Comparison of ENCODE assay signal across 9 cellular contexts in the genomic region with DNA sequence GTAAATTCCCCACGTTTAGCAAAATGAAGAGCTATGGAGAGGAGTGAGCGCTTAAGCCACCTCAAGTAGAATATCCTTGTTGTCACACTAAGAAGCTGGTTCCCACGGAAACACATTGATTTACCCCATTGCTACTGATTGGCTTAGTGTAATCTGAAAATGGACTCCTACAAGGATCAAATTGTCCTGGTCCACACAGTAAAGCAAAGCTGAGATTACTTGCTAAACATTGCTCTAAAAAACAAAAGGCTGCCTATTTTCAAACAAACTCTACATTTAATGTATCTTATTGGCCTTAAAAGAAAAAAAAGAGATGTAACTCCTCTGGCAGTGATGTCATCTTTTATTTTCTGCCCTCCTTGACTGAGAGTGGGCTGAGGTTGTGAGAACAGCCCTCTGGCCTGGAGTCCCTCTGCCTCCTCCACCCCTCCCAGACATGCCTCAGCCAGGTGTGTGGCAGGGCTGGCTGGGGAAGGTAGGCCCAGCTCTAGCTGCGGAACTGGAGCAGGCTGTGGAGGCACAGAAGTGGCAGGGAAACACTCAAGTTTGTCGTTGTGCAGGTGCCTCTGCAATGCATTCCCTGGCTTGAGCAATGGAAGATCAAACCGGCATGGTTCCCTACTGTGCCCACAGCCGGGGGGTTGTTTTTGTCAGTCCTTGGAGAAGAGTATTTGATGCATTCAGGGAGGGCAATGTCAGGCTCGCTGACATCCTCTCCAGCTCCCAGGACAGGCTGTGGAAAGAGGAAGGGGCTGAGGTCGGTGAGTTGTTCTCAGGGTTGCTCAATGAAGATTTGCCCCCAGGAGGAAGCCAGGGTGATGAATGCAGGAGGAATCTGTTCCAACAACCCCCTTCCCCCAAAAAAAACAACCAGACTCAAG.
A peak's percentile ranks its signal among the peaks of the same experiment; 100 is the strongest.
DNase-seq lines count a peak whose midpoint lies in the region; ATAC-seq and TF ChIP-seq lines count a peak whose summit lies in the region.
"Had no signal": no experiment of that assay in that cellular context is flagged by ENCODE, and none has a peak within 500 bp of the region (broad histone marks: within the 10 kb centered on the region; RNA-seq: fewer than 3 reads in every experiment).

No MANE protein-coding gene starts in this region.

- H3K4me3 Mint-ChIP-seq in effector memory CD8-positive, alpha-beta T cell, result peak overlapping the region; percentile 79 to 98

- H3K36me3 ChIP-seq in mucosa of stomach (ENCODE audit: control insufficient read depth, insufficient read depth, low read length), result peaks cover 33% of the 10 kb centered on the region

- no peak for TF ChIP-seq CTCF in GM20000 (IDR thresholded peaks at IDR 0.05; ENCODE audit: extremely low read depth, missing control alignments)

- H3K4me3 ChIP-seq in mucosa of stomach (ENCODE audit: low read length), result no peak overlapping the region
- H3K4me3 ChIP-seq: BLaER1 had no signal

- peaks cover 52% of the 10 kb centered on the region for H3K4me1 ChIP-seq in mucosa of stomach (ENCODE audit: control insufficient read depth, insufficient read depth, low read length)

- no peaks in the 10 kb centered on the region for H3K9me3 ChIP-seq in mucosa of stomach (ENCODE audit: control insufficient read depth, low read length)
- H3K9me3 ChIP-seq: BLaER1 had no signal

- peaks cover 90% of the 10 kb centered on the region for H3K36me3 Mint-ChIP-seq in effector memory CD8-positive, alpha-beta T cell (ENCODE audit: insufficient read depth)

- H3K27me3 Mint-ChIP-seq in effector memory CD8-positive, alpha-beta T cell, result no peaks in the 10 kb centered on the region

- H3K27me3 ChIP-seq in mucosa of stomach (ENCODE audit: control insufficient read depth, insufficient read depth, low read length), result no peaks in the 10 kb centered on the region
- H3K27me3 ChIP-seq: BLaER1 had no signal

- peak overlapping the region; percentile 100 for H3K27ac Mint-ChIP-seq in effector memory CD8-positive, alpha-beta T cell

- no peaks in the 10 kb centered on the region for H3K9me3 Mint-ChIP-seq in effector memory CD8-positive, alpha-beta T cell

- H3K4me1 Mint-ChIP-seq in effector memory CD8-positive, alpha-beta T cell (ENCODE audit: low read depth in 2 of 2), result peaks cover 53 to 55% of the 10 kb centered on the region in 2 donors

- ATAC-seq in effector memory CD8-positive, alpha-beta T cell (replicated peaks), result peak; percentile 31
- ATAC-seq in HG03135 (IDR thresholded peaks at IDR 0.05; ENCODE audit: unreplicated experiment), result no peak

- H3K9ac ChIP-seq in mucosa of stomach (ENCODE audit: low read length), result peak overlapping the region; percentile 28
- H3K9ac ChIP-seq: BLaER1 had no signal

- peak; percentile 80 for DNase-seq in NCI-H82 (lab: John Stamatoyannopoulos, UW)
- no peak for DNase-seq in NCI-H82 treated with DMSO at 0.1 percent for 48 hours (lab: John Stamatoyannopoulos, UW; ENCODE audit: unreplicated experiment)
- DNase-seq in SW480 (ENCODE audit: low spot score), result peak; percentile 27
- DNase-seq in effector memory CD8-positive, alpha-beta T cell, result peak in 2 of 3 experiments; percentile 42 to 48
- no peak for DNase-seq in NCI-H2171 treated with DMSO at 0.1 percent for 48 hours (lab: John Stamatoyannopoulos, UW)
- no peak for DNase-seq in GM20000 (ENCODE audit: low spot score)

Comparison
In these comparisons a context has a peak if more than half of its experiments do, and no peak if none do; other contexts are left out.
1. DNase-seq: peak in NCI-H82 (single experiment), SW480 (single experiment) and effector memory CD8-positive, alpha-beta T cell (2 of 3); none in NCI-H82 treated with DMSO at 0.1 percent for 48 hours (single experiment), NCI-H2171 treated with DMSO at 0.1 percent for 48 hours (single experiment) and GM20000 (single experiment).